ENCODE assay signal across 33 cellular contexts in genomic region chr4:112492321-112492720, GRCh38. TPM values are rescaled to one million over a fixed set of nuclear protein-coding genes. Genes with fewer than 3 reads are reported as not detected.
"Had no signal": no experiment of that assay in that cellular context is flagged by ENCODE, and none has a peak within 500 bp of the region (broad histone marks: within the 10 kb centered on the region; RNA-seq: fewer than 3 reads in every experiment).

No MANE protein-coding gene starts in this region.

- DNase-seq: kidney; left colon; left lung; lower lobe of right lung; mesendoderm; naive B cell; natural killer cell; nephron progenitor cell; occipital lobe; ovary; right lobe of liver; stimulated activated CD4-positive, alpha-beta T cell treated with anti-CD3 and anti-CD28 coated beads, Interleukin-15, amount 100 ng/mL, for 24 hours; stimulated activated CD4-positive, alpha-beta T cell treated with anti-CD3 and anti-CD28 coated beads, Interleukin-2, amount 100 ng/mL, for 24 hours; stimulated activated CD4-positive, alpha-beta T cell treated with anti-CD3 and anti-CD28 coated beads, Interleukin-4, amount 100 ng/mL, for 1 hour; stimulated activated naive B cell treated with anti-CD40 and anti-IgM and Interleukin-4, amounts not matched to agents 10 μg/mL and 1 μg/mL and 100 μg/mL, for 72 hours; stimulated activated naive CD8-positive, alpha-beta T cell treated with anti-CD3 and anti-CD28 coated beads, Interleukin-15, Interleukin-2, amounts not matched to agents 100 U/mL and 50 U/mL, for 24 hours; stomach; testis; thyroid gland; transverse colon; upper lobe of left lung had no signal

- ATAC-seq: left colon; left lung; lower lobe of right lung; natural killer cell; right lobe of liver; stimulated activated naive B cell treated with anti-CD40 and anti-IgM and Interleukin-4, amounts not matched to agents 10 μg/mL and 1 μg/mL and 100 μg/mL, for 72 hours; stimulated activated naive CD8-positive, alpha-beta T cell treated with anti-CD3 and anti-CD28 coated beads, Interleukin-15, Interleukin-2, amounts not matched to agents 100 U/mL and 50 U/mL, for 24 hours had no signal

- H3K27ac Mint-ChIP-seq: mesothelial cell of epicardium; naive B cell; natural killer cell; nephron progenitor cell; neural progenitor cell; progenitor cell of endocrine pancreas; stimulated activated naive B cell treated with anti-CD40 and anti-IgM and Interleukin-4, amounts not matched to agents 10 μg/mL and 1 μg/mL and 100 μg/mL, for 72 hours had no signal

- H3K4me1 Mint-ChIP-seq: mesothelial cell of epicardium; naive B cell; natural killer cell; nephron progenitor cell; neural progenitor cell; stimulated activated naive B cell treated with anti-CD40 and anti-IgM and Interleukin-4, amounts not matched to agents 10 μg/mL and 1 μg/mL and 100 μg/mL, for 72 hours had no signal

- H3K36me3 Mint-ChIP-seq: natural killer cell had no signal

- H3K4me3 Mint-ChIP-seq: mesothelial cell of epicardium; naive B cell; natural killer cell; nephron progenitor cell; neural progenitor cell; stimulated activated naive B cell treated with anti-CD40 and anti-IgM and Interleukin-4, amounts not matched to agents 10 μg/mL and 1 μg/mL and 100 μg/mL, for 72 hours had no signal

RNA-seq across cellular contexts. Expression of gene NEUROG2, which starts 23.7 kb away (rescaled TPM):
- total RNA-seq: kidney, left colon, left lung, liver, lower lobe of right lung, mesothelial cell of epicardium, mononuclear cell, natural killer cell, ovary, progenitor cell of endocrine pancreas, pulmonary artery endothelial cell, renal cortical epithelial cell, right atrium auricular region, right lobe of liver, skeletal muscle tissue, smooth muscle cell, stomach, thyroid gland, transverse colon, upper lobe of left lung, urinary bladder, vagina had no signal
- polyA plus RNA-seq: liver, ovary, smooth muscle cell, stomach, urinary bladder had no signal
